Comparison of ENCODE assay signal across 1 cellular context in genomic region chr5:45695011-45695667, GRCh38.
TF ChIP-seq lines count a peak whose summit lies in the region.

No MANE protein-coding gene starts in this region.

TF ChIP-seq in neural cell, 6 proteins besides CTCF, POLR2A, EP300 and RAD21 (continued from another document):
- TF ChIP-seq REST (IDR thresholded peaks at IDR 0.05; ENCODE audit: borderline replicate concordance) (no peak), SMC3 (conservative IDR thresholded peaks at IDR 0.05; ENCODE audit: poor library complexity) (no peak), MXI1 (conservative IDR thresholded peaks at IDR 0.05; ENCODE audit: poor library complexity, severe bottlenecking) (no peak)
TF ChIP-seq in neural cell: peak in this region for 0.
